Comparison of ENCODE assay signal across 8 cellular contexts in the genomic region with DNA sequence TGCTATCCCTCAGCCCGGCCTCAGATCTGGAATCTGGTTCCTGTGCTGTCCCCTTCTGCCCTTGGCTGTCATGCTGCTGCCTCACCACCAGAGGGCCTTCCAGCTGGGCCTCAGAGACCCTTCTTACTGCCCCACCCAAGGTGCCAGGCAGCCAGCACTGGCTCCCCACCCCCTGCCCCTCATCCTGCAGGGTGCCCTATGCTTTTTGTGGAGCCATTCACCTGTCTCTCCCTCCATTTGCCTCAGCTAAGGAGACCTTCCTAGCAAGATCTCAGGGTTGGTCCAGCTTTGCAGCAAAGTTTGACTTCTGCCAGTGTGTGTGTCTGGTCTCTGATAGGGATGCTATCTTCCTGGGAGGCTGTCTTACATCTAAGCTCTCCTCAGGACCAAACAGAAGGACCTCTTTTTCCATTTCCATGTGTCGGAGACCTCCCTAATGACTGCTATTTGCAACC. TPM values are rescaled to one million over a fixed set of nuclear protein-coding genes. Genes with fewer than 3 reads are reported as not detected.
A peak's percentile ranks its signal among the peaks of the same experiment; 100 is the strongest.
DNase-seq lines count a peak whose midpoint lies in the region; ATAC-seq and TF ChIP-seq lines count a peak whose summit lies in the region.

No MANE protein-coding gene starts in this region.

- POLR2A ChIA-PET in T-cell (lab: Charles Lee) = no interaction called here

- no peak overlapping the region for H3K27ac ChIP-seq in right lobe of liver
- H3K27ac ChIP-seq in testis = no peak overlapping the region

- peak; percentile 36 to 57 (median 46) for DNase-seq in NCI-H1417 (lab: John Stamatoyannopoulos, UW)
- no peak for DNase-seq in NCI-H1417 treated with DMSO at 0.1 percent for 48 hours (lab: John Stamatoyannopoulos, UW)
- peak in 25 of 34 experiments; percentile 12 to 53 (median 35) for DNase-seq in T-cell
- DNase-seq in astrocyte of the hippocampus (ENCODE audit: low read depth, low spot score) = peak; percentile 21
- DNase-seq in right lobe of liver = peak in 1 of 3 donors; percentile 55
- no peak for DNase-seq in testis

- intact Hi-C loops in right lobe of liver (cut with DNase I) = no loop called here
- intact Hi-C loops in testis (cut with DNase I; ENCODE audit: low total_unique reads) = no loop called here

- H3K27me3 Mint-ChIP-seq in T-cell = peaks cover 44 to 52% of the 10 kb centered on the region in 2 donors

- ATAC-seq in HG03432 (IDR thresholded peaks at IDR 0.05; ENCODE audit: unreplicated experiment) (peak; percentile 37), T-cell (replicated peaks in 1 of 4) (peak in 3 of 4 experiments; percentile 21 to 44 (median 34)), right lobe of liver (peak; percentile 73 to 77 (median 74)), GM19397 (IDR thresholded peaks at IDR 0.05; ENCODE audit: unreplicated experiment) (no peak)

- H3K36me3 Mint-ChIP-seq in T-cell = no peaks in the 10 kb centered on the region

- CTCF ChIA-PET in T-cell (lab: Charles Lee) = interaction anchor here (0.6 to 3.3 kb wide), 29 partner anchors 7 to 675 kb away, joined by 3 to 20 read pairs (median 4); a partner anchor contains a TSS

- TF ChIP-seq CTCF in right lobe of liver (IDR thresholded peaks at IDR 0.05) = peak; percentile 65 to 85 (median 84)
- TF ChIP-seq CTCF in testis (IDR thresholded peaks at IDR 0.05) = peak in 2 of 3 experiments; percentile 44 to 68

- no peak for TF ChIP-seq POLR2A in right lobe of liver (IDR thresholded peaks at IDR 0.05)
- no peak for TF ChIP-seq POLR2A in testis (IDR thresholded peaks at IDR 0.05)

- WGBS in right lobe of liver (ENCODE audit: insufficient coverage, low coverage, low lambda C conversion rate, missing lambda C conversion rate) = 25% methylated on average over 1 of the region's 2 CpGs
- 63 to 75% methylated on average over 2 of the region's 2 CpGs for WGBS in testis, 2 donors

- H3K4me1 Mint-ChIP-seq in T-cell = peaks cover 15 to 17% (median 15%) of the 10 kb centered on the region in 3 donors

- H3K9me3 ChIP-seq in right lobe of liver (no peaks in the 10 kb centered on the region), testis (no peaks in the 10 kb centered on the region)

- no peaks in the 10 kb centered on the region for H3K9me3 Mint-ChIP-seq in T-cell

- H3K36me3 ChIP-seq in right lobe of liver = no peaks in the 10 kb centered on the region
- H3K36me3 ChIP-seq in testis (ENCODE audit: low read depth, missing control alignments) = no peaks in the 10 kb centered on the region

- H3K27me3 ChIP-seq in right lobe of liver (peaks cover 0 to 24% of the 10 kb centered on the region in 2 donors), testis (no peaks in the 10 kb centered on the region)

- no peak overlapping the region for H3K4me3 ChIP-seq in right lobe of liver
- no peak overlapping the region for H3K4me3 ChIP-seq in testis

- no peak overlapping the region for H3K4me3 Mint-ChIP-seq in T-cell

- H3K4me1 ChIP-seq in right lobe of liver (peaks cover 0 to 18% (median 3%) of the 10 kb centered on the region in 4 donors), testis (peaks cover 7% of the 10 kb centered on the region)

- H3K27ac Mint-ChIP-seq in T-cell = no peak overlapping the region

RNA-seq across cellular contexts. Expression of a gene that starts 1.9 kb away (rescaled TPM):
- total RNA-seq in T-cell = under 1 TPM in 3 of 5 donors, not detected in 2; 0.10 to 0.23 (median 0.16) TPM
- total RNA-seq in right lobe of liver = under 1 TPM in 3 of 6 experiments, not detected in 3; 0.21 to 0.59 (median 0.25) TPM
- 10 to 100 TPM; 13.8 to 17.6 TPM for total RNA-seq in testis
- polyA plus RNA-seq in testis (ENCODE audit: insufficient read depth, low read depth, low replicate concordance) = 2.5 TPM

RNA-seq across cellular contexts. Expression of a gene that starts 21.3 kb away (rescaled TPM):
- total RNA-seq in T-cell (10 to 100 TPM; 18.7 to 43.1 (median 39.9) TPM), right lobe of liver (100 to 1,000 TPM in 2 of 6 experiments, 10 to 100 TPM in 4; 29.3 to 130 (median 35.5) TPM), testis (10 to 100 TPM; 79.4 to 91.7 TPM)
- 58.7 TPM for polyA plus RNA-seq in testis (ENCODE audit: insufficient read depth, low read depth, low replicate concordance)

RNA-seq across cellular contexts. Expression of a gene that starts 22.0 kb away (rescaled TPM):
- total RNA-seq in T-cell = 1 to 10 TPM in 4 of 5 donors, under 1 TPM in 1; 0.37 to 4.0 (median 2.3) TPM
- total RNA-seq in right lobe of liver = 10 to 100 TPM in 2 of 6 experiments, 1 to 10 TPM in 4; 4.9 to 19.4 (median 7.1) TPM
- 10 to 100 TPM; 10.2 to 15.0 TPM for total RNA-seq in testis
- 16.9 TPM for polyA plus RNA-seq in testis (ENCODE audit: insufficient read depth, low read depth, low replicate concordance)

RNA-seq across cellular contexts. Expression of a gene that starts 33.8 kb away (rescaled TPM):
- under 1 TPM in 1 of 5 donors, not detected in 4; 0.19 TPM for total RNA-seq in T-cell
- under 1 TPM in 3 of 6 experiments, not detected in 3; 0.21 to 0.42 (median 0.24) TPM for total RNA-seq in right lobe of liver
- total RNA-seq in testis = under 1 TPM in 1 of 2 donors, not detected in 1; 0.24 TPM
- 0.40 TPM for polyA plus RNA-seq in testis (ENCODE audit: insufficient read depth, low read depth, low replicate concordance)

RNA-seq across cellular contexts. Expression of a gene that starts 41.5 kb away (rescaled TPM):
- total RNA-seq in T-cell = 100 to 1,000 TPM; 112 to 145 (median 125) TPM
- total RNA-seq in right lobe of liver = 10 to 100 TPM; 33.7 to 40.6 (median 38.5) TPM
- total RNA-seq in testis = 100 to 1,000 TPM; 111 to 115 TPM
- 69.3 TPM for polyA plus RNA-seq in testis (ENCODE audit: insufficient read depth, low read depth, low replicate concordance)

Comparison
In these comparisons a context has a peak if more than half of its experiments do, and no peak if none do; other contexts are left out.
1. DNase-seq: peak in NCI-H1417 (3 of 3), T-cell (25 of 34) and astrocyte of the hippocampus (single experiment); none in NCI-H1417 treated with DMSO at 0.1 percent for 48 hours (single experiment) and testis (single experiment).
2. RNA of a gene that starts 1.9 kb away (total RNA-seq): 13.8 to 17.6 TPM in testis; 0.21 to 0.59 TPM in right lobe of liver and 0.10 to 0.23 TPM in T-cell; every median in the first group is over 4 times any median in the second.